Comparison of ENCODE assay signal across 8 cellular contexts in the genomic region with DNA sequence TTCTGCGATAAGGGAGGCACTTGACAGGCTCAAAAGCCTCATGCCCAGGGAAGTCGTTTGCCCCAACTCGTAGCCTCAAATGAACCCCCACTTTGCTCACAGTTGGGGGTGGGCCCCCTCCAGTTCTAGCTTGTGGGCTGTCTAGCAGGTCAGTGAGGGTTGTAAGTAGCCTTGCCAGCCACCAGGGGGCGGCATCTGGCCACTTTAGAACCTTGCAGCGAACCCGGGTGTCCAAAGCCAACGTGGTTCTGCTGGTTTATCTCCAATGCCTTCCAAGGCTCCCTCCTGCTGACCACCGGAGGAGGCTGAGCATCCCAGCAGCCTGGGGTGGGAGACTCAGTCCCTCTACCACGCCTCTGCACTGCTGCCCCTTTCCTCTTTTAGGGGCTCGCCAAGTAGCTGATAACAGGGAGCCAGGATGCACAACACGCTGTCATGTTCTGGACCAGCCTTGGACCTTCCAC. TPM values are rescaled to one million over a fixed set of nuclear protein-coding genes. Genes with fewer than 3 reads are reported as not detected.
DNase-seq lines count a peak whose midpoint lies in the region; ATAC-seq and TF ChIP-seq lines count a peak whose summit lies in the region.

No MANE protein-coding gene starts in this region.

- H3K9me3 ChIP-seq in CD4-positive, CD25-positive, alpha-beta regulatory T cell (ENCODE audit: control insufficient read depth in 2 of 2, low read length in 2 of 2), result no peaks in the 10 kb centered on the region
- H3K9me3 ChIP-seq in Karpas-422 (ENCODE audit: low read length) (no peaks in the 10 kb centered on the region), vagina (no peaks in the 10 kb centered on the region)

- no peak overlapping the region for H3K9ac ChIP-seq in Karpas-422 (ENCODE audit: low read length)

- no peak overlapping the region for H2AFZ ChIP-seq in Karpas-422 (ENCODE audit: low read length)

- no peaks in the 10 kb centered on the region for H3K27me3 ChIP-seq in CD4-positive, CD25-positive, alpha-beta regulatory T cell (ENCODE audit: control insufficient read depth, insufficient read depth, low read length)
- H3K27me3 ChIP-seq in Karpas-422 (ENCODE audit: low read length) (no peaks in the 10 kb centered on the region), vagina (no peaks in the 10 kb centered on the region)

- no peaks in the 10 kb centered on the region for H3K9me3 Mint-ChIP-seq in CD4-positive, CD25-positive, alpha-beta regulatory T cell
- H3K9me3 Mint-ChIP-seq in activated naive CD4-positive, alpha-beta T cell treated with anti-CD3 and anti-CD28 coated beads, Interleukin-2, amount 50 U/mL, for 72 hours, result no peaks in the 10 kb centered on the region

- no peak overlapping the region for H3K4me2 ChIP-seq in Karpas-422 (ENCODE audit: low read depth, low read length, poor library complexity, severe bottlenecking)

- ATAC-seq in CD4-positive, CD25-positive, alpha-beta regulatory T cell (ENCODE audit: low read depth in 2 of 2), result peak; percentile 86 to 90
- ATAC-seq in GM19463 (IDR thresholded peaks at IDR 0.05; ENCODE audit: unreplicated experiment), result peak; percentile 58
- peak; percentile 96 to 97 for ATAC-seq in activated naive CD4-positive, alpha-beta T cell treated with anti-CD3 and anti-CD28 coated beads, Interleukin-2, amount 50 U/mL, for 72 hours

- H3K36me3 Mint-ChIP-seq in CD4-positive, CD25-positive, alpha-beta regulatory T cell, result no peaks in the 10 kb centered on the region
- H3K36me3 Mint-ChIP-seq in activated naive CD4-positive, alpha-beta T cell treated with anti-CD3 and anti-CD28 coated beads, Interleukin-2, amount 50 U/mL, for 72 hours, result no peaks in the 10 kb centered on the region

- H3K4me3 ChIP-seq in CD4-positive, CD25-positive, alpha-beta regulatory T cell (ENCODE audit: low read depth, low read length), result no peak overlapping the region
- H3K4me3 ChIP-seq in Karpas-422 (ENCODE audit: low read length) (no peak overlapping the region), vagina (no peak overlapping the region)

- peaks cover 5% of the 10 kb centered on the region for H3K4me1 ChIP-seq in CD4-positive, CD25-positive, alpha-beta regulatory T cell (ENCODE audit: control insufficient read depth, insufficient read depth, low read length, poor library complexity, severe bottlenecking)
- H3K4me1 ChIP-seq in Karpas-422 (ENCODE audit: low read length) (no peaks in the 10 kb centered on the region), vagina (no peaks in the 10 kb centered on the region)

- intact Hi-C loops in cardiac septum (cut with DNase I), result loop anchor here (5.0 kb wide), 3 partner anchors 69 to 269 kb away; a partner anchor contains a TSS
- intact Hi-C loops in vagina (cut with DNase I), result no loop called here

- no peak overlapping the region for H3K27ac Mint-ChIP-seq in CD4-positive, CD25-positive, alpha-beta regulatory T cell
- no peak overlapping the region for H3K27ac Mint-ChIP-seq in activated naive CD4-positive, alpha-beta T cell treated with anti-CD3 and anti-CD28 coated beads, Interleukin-2, amount 50 U/mL, for 72 hours

- no peak for TF ChIP-seq POLR2A in vagina (IDR thresholded peaks at IDR 0.05)

- peak overlapping the region in 1 of 4 donors; percentile 10 for H3K4me3 Mint-ChIP-seq in CD4-positive, CD25-positive, alpha-beta regulatory T cell

- H3K27me3 Mint-ChIP-seq in CD4-positive, CD25-positive, alpha-beta regulatory T cell, result peaks cover 24% of the 10 kb centered on the region

- peak; percentile 60 to 83 (median 72) for DNase-seq in CD4-positive, CD25-positive, alpha-beta regulatory T cell
- peak; percentile 91 for DNase-seq in Karpas-422
- DNase-seq in SKM-1 (lab: John Stamatoyannopoulos, UW; ENCODE audit: unreplicated experiment), result peak; percentile 43
- DNase-seq in activated naive CD4-positive, alpha-beta T cell treated with anti-CD3 and anti-CD28 coated beads, Interleukin-2, amount 50 U/mL, for 72 hours (ENCODE audit: low spot score in 2 of 2), result peak; percentile 73 to 82
- peak; percentile 90 for DNase-seq in cardiac septum (ENCODE audit: low spot score)
- DNase-seq in pulmonary artery endothelial cell (ENCODE audit: low read depth, low spot score), result peak; percentile 35
- DNase-seq in vagina (ENCODE audit: extremely low spot score in 2 of 2), result no peak

- H3K4me1 Mint-ChIP-seq in CD4-positive, CD25-positive, alpha-beta regulatory T cell, result peaks cover 0 to 8% (median 0%) of the 10 kb centered on the region in 4 donors

- H4K20me1 ChIP-seq in Karpas-422 (ENCODE audit: insufficient read depth, low read depth, low read length), result no peaks in the 10 kb centered on the region

- peak; percentile 26 to 84 (median 72) for TF ChIP-seq CTCF in vagina (IDR thresholded peaks at IDR 0.05)

- H3K9me2 ChIP-seq in Karpas-422 (replicated peaks; ENCODE audit: insufficient read depth, low read length), result no peaks in the 10 kb centered on the region

- no peaks in the 10 kb centered on the region for H3K79me2 ChIP-seq in Karpas-422 (ENCODE audit: low read length)

- no peaks in the 10 kb centered on the region for H3K36me3 ChIP-seq in CD4-positive, CD25-positive, alpha-beta regulatory T cell (ENCODE audit: control insufficient read depth, insufficient read depth, low read length)
- H3K36me3 ChIP-seq in Karpas-422 (ENCODE audit: insufficient read depth, low read length), result no peaks in the 10 kb centered on the region
- H3K36me3 ChIP-seq in vagina, result no peaks in the 10 kb centered on the region

- no peak overlapping the region for H3K27ac ChIP-seq in CD4-positive, CD25-positive, alpha-beta regulatory T cell (ENCODE audit: insufficient read depth, low read length, poor library complexity, severe bottlenecking)
- no peak overlapping the region for H3K27ac ChIP-seq in Karpas-422 (ENCODE audit: low read length)
- H3K27ac ChIP-seq in vagina, result no peak overlapping the region

RNA-seq across cellular contexts. Expression of a gene that starts 9.2 kb away (rescaled TPM):
- total RNA-seq in CD4-positive, CD25-positive, alpha-beta regulatory T cell, result 41.0 TPM
- polyA plus RNA-seq in CD4-positive, CD25-positive, alpha-beta regulatory T cell, result 10 to 100 TPM; 16.9 to 27.6 (median 19.7) TPM
- 11.1 and 12.2 TPM in 2 replicates for total RNA-seq in Karpas-422 (2014; rRNA removed; shearing (Covaris generic); ENCODE audit: low replicate concordance)
- total RNA-seq in activated naive CD4-positive, alpha-beta T cell treated with anti-CD3 and anti-CD28 coated beads, Interleukin-2, amount 50 U/mL, for 72 hours, result 10 to 100 TPM; 14.2 to 14.5 TPM
- total RNA-seq in cardiac septum (24.1 TPM), pulmonary artery endothelial cell (22.4 and 27.5 TPM in 2 replicates), vagina (19.2 TPM)

RNA-seq across cellular contexts. Expression of a gene that starts 43.0 kb away (rescaled TPM):
- total RNA-seq in CD4-positive, CD25-positive, alpha-beta regulatory T cell, result 48.0 TPM
- polyA plus RNA-seq in CD4-positive, CD25-positive, alpha-beta regulatory T cell, result 10 to 100 TPM; 14.7 to 20.2 (median 16.6) TPM
- total RNA-seq in Karpas-422 (2014; rRNA removed; shearing (Covaris generic); ENCODE audit: low replicate concordance), result 32.5 and 60.6 TPM in 2 replicates
- total RNA-seq in activated naive CD4-positive, alpha-beta T cell treated with anti-CD3 and anti-CD28 coated beads, Interleukin-2, amount 50 U/mL, for 72 hours, result 10 to 100 TPM; 47.2 to 78.9 TPM
- total RNA-seq in cardiac septum, result 77.7 TPM
- 37.1 and 46.4 TPM in 2 replicates for total RNA-seq in pulmonary artery endothelial cell
- total RNA-seq in vagina, result 27.0 TPM

Comparison
In these comparisons a context has a peak if more than half of its experiments do, and no peak if none do; other contexts are left out.
1. DNase-seq: peak in CD4-positive, CD25-positive, alpha-beta regulatory T cell (3 of 3), Karpas-422 (single experiment), SKM-1 (single experiment), activated naive CD4-positive, alpha-beta T cell treated with anti-CD3 and anti-CD28 coated beads, Interleukin-2, amount 50 U/mL, for 72 hours (2 of 2), cardiac septum (single experiment) and pulmonary artery endothelial cell (single experiment); none in vagina (0 of 2).
2. Peak in every context shown above with its lines, with median percentiles within 50 percentile points of each other: ATAC-seq.